Comparison of ENCODE assay signal across 8 cellular contexts in genomic region chr12:87848248-87848868, GRCh38.
A peak's percentile ranks its signal among the peaks of the same experiment; 100 is the strongest.
DNase-seq lines count a peak whose midpoint lies in the region; ATAC-seq and TF ChIP-seq lines count a peak whose summit lies in the region.

No MANE protein-coding gene starts in this region.

- H3K27me3 ChIP-seq in cardiac muscle cell: no peaks in the 10 kb centered on the region
- no peaks in the 10 kb centered on the region for H3K27me3 ChIP-seq in prostate gland (replicated peaks; ENCODE audit: insufficient read depth)

- no peaks in the 10 kb centered on the region for H3K36me3 ChIP-seq in cardiac muscle cell
- no peaks in the 10 kb centered on the region for H3K36me3 ChIP-seq in prostate gland

- no peaks in the 10 kb centered on the region for H3K9me3 ChIP-seq in cardiac muscle cell (ENCODE audit: low read depth)
- H3K9me3 ChIP-seq in prostate gland: no peaks in the 10 kb centered on the region

- TF ChIP-seq CTCF in cardiac muscle cell (IDR thresholded peaks at IDR 0.05; ENCODE audit: low read depth, low read length) (peak; percentile 70), fibroblast of villous mesenchyme (IDR thresholded peaks at IDR 0.05; ENCODE audit: insufficient read depth, low read depth, low read length) (peak; percentile 83), prostate gland (IDR thresholded peaks at IDR 0.05) (peak; percentile 41 to 80 (median 62))

- no peak for TF ChIP-seq POLR2A in prostate gland (IDR thresholded peaks at IDR 0.05)

- intact Hi-C loops in cardiac septum (cut with DNase I): no loop called here
- intact Hi-C loops in prostate gland (cut with DNase I): no loop called here

- H3K4me3 ChIP-seq in cardiac muscle cell (no peak overlapping the region), fibroblast of villous mesenchyme (ENCODE audit: low read depth, low read length) (no peak overlapping the region), prostate gland (no peak overlapping the region)

- WGBS in prostate gland: 12% methylated on average over 2 of the region's 2 CpGs

- H3K27ac ChIP-seq in cardiac muscle cell: no peak overlapping the region
- H3K27ac ChIP-seq in prostate gland: no peak overlapping the region

- H3K4me1 ChIP-seq in cardiac muscle cell (ENCODE audit: low read depth) (peaks cover 5% of the 10 kb centered on the region), prostate gland (replicated peaks) (no peaks in the 10 kb centered on the region)

- peak; percentile 72 to 88 for DNase-seq in cardiac muscle cell (ENCODE audit: low read depth in 1 of 2, low spot score in 1 of 2)
- no peak for DNase-seq in cardiac septum (ENCODE audit: low spot score)
- DNase-seq in NCI-H146 (lab: John Stamatoyannopoulos, UW): peak; percentile 54
- peak; percentile 13 to 65 for DNase-seq in SW 1271 (lab: John Stamatoyannopoulos, UW)
- DNase-seq in fibroblast of villous mesenchyme (ENCODE audit: low read depth): peak; percentile 68
- peak; percentile 7 for DNase-seq in prostate gland (ENCODE audit: low spot score)
- no peak for DNase-seq in T-helper 9 cell

- ATAC-seq in HG02759 (IDR thresholded peaks at IDR 0.05; ENCODE audit: unreplicated experiment): peak; percentile 79

Comparison
In these comparisons a context has a peak if more than half of its experiments do, and no peak if none do; other contexts are left out.
1. DNase-seq: peak in cardiac muscle cell (2 of 2), NCI-H146 (single experiment), SW 1271 (2 of 2), fibroblast of villous mesenchyme (single experiment) and prostate gland (single experiment); none in cardiac septum (single experiment) and T-helper 9 cell (single experiment).
2. Peak in every context shown above with its lines, with median percentiles within 50 percentile points of each other: CTCF ChIP-seq.